22 cellular contexts compared by ENCODE assay signal in genomic region chr2:41579811-41580210, GRCh38.
"Had no signal": no experiment of that assay in that cellular context is flagged by ENCODE, and none has a peak within 500 bp of the region (broad histone marks: within the 10 kb centered on the region; RNA-seq: fewer than 3 reads in every experiment).

No MANE protein-coding gene starts in this region.

- H3K27me3 ChIP-seq: esophagus muscularis mucosa, tibial artery had no signal

- H3K27ac ChIP-seq: esophagus muscularis mucosa, left ventricle myocardium inferior, tibial artery had no signal

- H3K27ac Mint-ChIP-seq: activated CD4-positive, alpha-beta T cell treated with anti-CD3 and anti-CD28 coated beads for 36 hours; activated naive CD4-positive, alpha-beta T cell treated with anti-CD3 and anti-CD28 coated beads, Interleukin-2, amount 50 U/mL, for 72 hours; activated T-helper 1 cell treated with anti-CD3 and anti-CD28 coated beads, Interleukin-12 subunit alpha, Interleukin-12 subunit beta, Interleukin-2, Interleukin-4 antibody, amounts not matched to agents 30 ng/mL and 10 ng/mL and 1 ng/mL, durations not matched to agents 14 hours and 24 hours and 36 hours; brain; dendritic cell treated with granulocyte-macrophage colony-stimulating factor and Interleukin-4, amounts not matched to agents 40 ng/mL and 50 ng/mL, for 4 days; T-helper 2 cell treated with Interferon-gamma antibody and Interleukin-4, amounts not matched to agents 5 μg/mL and 100 μg/mL, for 36 hours; WTC11 had no signal

- H3K4me1 ChIP-seq: left ventricle myocardium inferior had no signal

- H3K36me3 ChIP-seq: esophagus muscularis mucosa, left ventricle myocardium inferior, tibial artery had no signal

- H3K4me1 Mint-ChIP-seq: activated CD4-positive, alpha-beta T cell treated with anti-CD3 and anti-CD28 coated beads for 36 hours; WTC11 had no signal

- H3K4me3 Mint-ChIP-seq: activated CD4-positive, alpha-beta T cell treated with anti-CD3 and anti-CD28 coated beads for 36 hours; activated T-helper 1 cell treated with anti-CD3 and anti-CD28 coated beads, Interleukin-12 subunit alpha, Interleukin-12 subunit beta, Interleukin-2, Interleukin-4 antibody, amounts not matched to agents 30 ng/mL and 10 ng/mL and 1 ng/mL, durations not matched to agents 14 hours and 24 hours and 36 hours; brain; dendritic cell treated with granulocyte-macrophage colony-stimulating factor and Interleukin-4, amounts not matched to agents 40 ng/mL and 50 ng/mL, for 4 days; T-helper 2 cell treated with Interferon-gamma antibody and Interleukin-4, amounts not matched to agents 5 μg/mL and 100 μg/mL, for 36 hours; WTC11 had no signal

- H3K36me3 Mint-ChIP-seq: brain had no signal

- H3K27me3 Mint-ChIP-seq: dendritic cell treated with granulocyte-macrophage colony-stimulating factor and Interleukin-4, amounts not matched to agents 40 ng/mL and 50 ng/mL, for 4 days had no signal

- DNase-seq: activated CD4-positive, alpha-beta T cell treated with anti-CD3 and anti-CD28 coated beads for 36 hours; activated CD4-positive, alpha-beta T cell treated with anti-CD3 and anti-CD28 coated beads, Interleukin-2, amount 50 U/mL, for 48 hours; activated gamma-delta T cell treated with Interleukin-2 at 50 U/mL for 16 hours; activated T-cell treated with anti-CD3 and anti-CD28 coated beads for 4 hours; effector CD8-positive, alpha-beta T cell; head of caudate nucleus; kidney glomerular epithelial cell; left ventricle myocardium inferior; occipital lobe; retina; stimulated activated CD4-positive, alpha-beta T cell treated with anti-CD3 and anti-CD28 coated beads, Interleukin-12 subunit alpha, Interleukin-12 subunit beta, amount 100 ng/mL, for 4 hours; stimulated activated CD4-positive, alpha-beta T cell treated with anti-CD3 and anti-CD28 coated beads, Interleukin-1b, Interleukin-23, amount 100 ng/mL, for 48 hours; stimulated activated naive CD8-positive, alpha-beta T cell treated with anti-CD3 and anti-CD28 coated beads, Interleukin-15, Interleukin-2, amounts not matched to agents 100 U/mL and 50 U/mL, for 24 hours; substantia nigra; tibial artery had no signal

- H3K4me3 ChIP-seq: esophagus muscularis mucosa, left ventricle myocardium inferior, tibial artery had no signal

- ATAC-seq: activated CD4-positive, alpha-beta T cell treated with anti-CD3 and anti-CD28 coated beads for 36 hours; activated naive CD4-positive, alpha-beta T cell treated with anti-CD3 and anti-CD28 coated beads, Interleukin-2, amount 50 U/mL, for 72 hours; stimulated activated naive CD8-positive, alpha-beta T cell treated with anti-CD3 and anti-CD28 coated beads, Interleukin-15, Interleukin-2, amounts not matched to agents 100 U/mL and 50 U/mL, for 24 hours; WTC11 had no signal
